ENCODE assay signal across 16 cellular contexts in the genomic region with DNA sequence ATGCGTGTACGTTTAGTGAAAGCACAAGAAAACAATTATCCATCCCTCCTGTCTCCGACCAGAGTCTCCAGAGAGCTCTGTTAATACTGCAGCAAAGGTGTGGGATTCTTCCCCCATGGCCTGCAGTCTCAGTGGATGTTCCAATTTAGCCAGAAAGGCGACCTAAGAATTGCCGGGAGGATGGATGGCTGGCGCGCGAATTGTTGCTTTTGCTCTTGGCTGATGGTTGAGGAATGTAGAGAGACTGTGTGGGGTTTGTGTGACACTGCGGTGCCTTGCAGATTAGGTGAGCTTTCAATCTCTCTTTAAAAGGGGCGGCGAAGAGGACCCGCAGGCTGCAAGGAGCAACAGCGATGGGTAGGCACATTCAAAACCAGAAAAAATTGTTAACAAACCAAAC. TPM values are rescaled to one million over a fixed set of nuclear protein-coding genes. Genes with fewer than 3 reads are reported as not detected.
A peak's percentile ranks its signal among the peaks of the same experiment; 100 is the strongest.
DNase-seq lines count a peak whose midpoint lies in the region; ATAC-seq and TF ChIP-seq lines count a peak whose summit lies in the region.
"Had no signal": no experiment of that assay in that cellular context is flagged by ENCODE, and none has a peak within 500 bp of the region (broad histone marks: within the 10 kb centered on the region; RNA-seq: fewer than 3 reads in every experiment).

No MANE protein-coding gene starts in this region.

- H3K27ac ChIP-seq in HUES64 (ENCODE audit: low read depth, low read length) (0 out of 2 replicates have a peak overlapping the region, but pooled peaks have one; percentile 17), fibroblast of lung (ENCODE audit: insufficient read depth, low read length) (no peak overlapping the region), left lung (no peak overlapping the region)

- no peaks in the 10 kb centered on the region for H4K20me1 ChIP-seq in fibroblast of lung (ENCODE audit: control insufficient read depth, extremely low read depth, insufficient read depth, low read length)

- H3K4me3 ChIP-seq in HUES64 (ENCODE audit: low read length), result no peak overlapping the region
- H3K4me3 ChIP-seq in fibroblast of lung (replicated peaks in 1 of 4; ENCODE audit: control extremely low read depth in 1 of 4, insufficient read depth in 1 of 4, low read depth in 3 of 4, low read length in 4 of 4), result no peak overlapping the region
- no peak overlapping the region for H3K4me3 ChIP-seq in left lung
- H3K4me3 ChIP-seq: thoracic aorta had no signal

- no peak for ATAC-seq in left lung
- no peak for ATAC-seq in HG03521 (IDR thresholded peaks at IDR 0.05; ENCODE audit: unreplicated experiment)
- ATAC-seq: left colon had no signal

- no peak overlapping the region for H3K9ac ChIP-seq in HUES64 (ENCODE audit: low read depth, low read length)
- no peak overlapping the region for H3K9ac ChIP-seq in fibroblast of lung (ENCODE audit: insufficient read depth, low read length)

- H3K4me1 ChIP-seq in HUES64 (ENCODE audit: insufficient read depth, low read length) (peaks cover 76% of the 10 kb centered on the region), fibroblast of lung (ENCODE audit: control insufficient read depth, extremely low read depth, insufficient read depth, low read length) (peaks cover 20% of the 10 kb centered on the region), left lung (peaks cover 28 to 68% of the 10 kb centered on the region in 2 donors)

- 80% methylated on average over 13 of the region's 13 CpGs for WGBS in HUES64

- H3K27me3 Mint-ChIP-seq in activated CD4-positive, alpha-beta T cell treated with anti-CD3 and anti-CD28 coated beads, Interleukin-2, amount 10 ng/mL, durations not matched to agents 24 days and 14 days, result no peaks in the 10 kb centered on the region
- no peaks in the 10 kb centered on the region for H3K27me3 Mint-ChIP-seq in progenitor cell of endocrine pancreas
- H3K27me3 Mint-ChIP-seq: IgD-negative memory B cell had no signal

- peaks cover 58% of the 10 kb centered on the region for H3K4me1 Mint-ChIP-seq in activated CD4-positive, alpha-beta T cell treated with anti-CD3 and anti-CD28 coated beads, Interleukin-2, amount 10 ng/mL, durations not matched to agents 24 days and 14 days
- peaks cover 63% of the 10 kb centered on the region for H3K4me1 Mint-ChIP-seq in progenitor cell of endocrine pancreas (ENCODE audit: low read depth)

- no peak overlapping the region for H3K4me3 Mint-ChIP-seq in activated CD4-positive, alpha-beta T cell treated with anti-CD3 and anti-CD28 coated beads, Interleukin-2, amount 10 ng/mL, durations not matched to agents 24 days and 14 days
- H3K4me3 Mint-ChIP-seq in progenitor cell of endocrine pancreas (ENCODE audit: low read depth), result no peak overlapping the region

- H3K9me3 ChIP-seq in HUES64 (ENCODE audit: insufficient read depth, low read depth, low read length) (no peaks in the 10 kb centered on the region), fibroblast of lung (ENCODE audit: control insufficient read depth, insufficient read depth, low read depth, low read length) (no peaks in the 10 kb centered on the region), left lung (no peaks in the 10 kb centered on the region)
- H3K9me3 ChIP-seq: thoracic aorta had no signal

- H2AFZ ChIP-seq in fibroblast of lung (ENCODE audit: low read length), result no peak overlapping the region

- no peak for DNase-seq in activated CD4-positive, alpha-beta T cell treated with anti-CD3 and anti-CD28 coated beads, Interleukin-2, amount 10 ng/mL, durations not matched to agents 24 days and 14 days
- DNase-seq in activated CD4-positive, alpha-beta T cell treated with anti-CD3 and anti-CD28 coated beads for 48 hours, result no peak
- DNase-seq in fibroblast of lung (ENCODE audit: low read depth in 2 of 2) (no peak), progenitor cell of endocrine pancreas (ENCODE audit: low spot score, unreplicated experiment) (no peak), DMS53 treated with DMSO at 0.1 percent for 48 hours (lab: John Stamatoyannopoulos, UW; ENCODE audit: unreplicated experiment) (no peak), left lung (no peak)
- DNase-seq: H7; left colon; NCI-H2081 treated with DMSO at 0.1 percent for 48 hours; NCI-H69; stimulated activated CD4-positive, alpha-beta T cell treated with anti-CD3 and anti-CD28 coated beads, Interleukin-2, amount 100 ng/mL, for 24 hours had no signal

- H3K27ac Mint-ChIP-seq in activated CD4-positive, alpha-beta T cell treated with anti-CD3 and anti-CD28 coated beads, Interleukin-2, amount 10 ng/mL, durations not matched to agents 24 days and 14 days, result peak overlapping the region; percentile 75
- H3K27ac Mint-ChIP-seq in progenitor cell of endocrine pancreas, result peak overlapping the region; percentile 50

- H3K27me3 ChIP-seq in HUES64 (ENCODE audit: insufficient read depth, low read length) (no peaks in the 10 kb centered on the region), fibroblast of lung (ENCODE audit: control insufficient read depth, insufficient read depth, low read length) (no peaks in the 10 kb centered on the region), left lung (no peaks in the 10 kb centered on the region)

- peaks cover 96% of the 10 kb centered on the region for H3K79me2 ChIP-seq in fibroblast of lung (ENCODE audit: control insufficient read depth, insufficient read depth, low read length)

- intact Hi-C loops in activated CD4-positive, alpha-beta T cell treated with anti-CD3 and anti-CD28 coated beads, Interleukin-2, amount 10 ng/mL, durations not matched to agents 24 days and 14 days (cut with micrococcal nuclease), result no loop called here
- intact Hi-C loops in left lung (cut with DNase I), result no loop called here

- TF ChIP-seq CTCF in fibroblast of lung (conservative IDR thresholded peaks at IDR 0.05 in 1 of 2, IDR thresholded peaks at IDR 0.05 in 1 of 2; ENCODE audit: low read depth in 1 of 2, low read length in 2 of 2) (no peak), progenitor cell of endocrine pancreas (IDR thresholded peaks at IDR 0.05; ENCODE audit: unreplicated experiment) (no peak), left lung (IDR thresholded peaks at IDR 0.05) (no peak)

- H3K9me3 Mint-ChIP-seq in activated CD4-positive, alpha-beta T cell treated with anti-CD3 and anti-CD28 coated beads, Interleukin-2, amount 10 ng/mL, durations not matched to agents 24 days and 14 days, result no peaks in the 10 kb centered on the region
- no peaks in the 10 kb centered on the region for H3K9me3 Mint-ChIP-seq in progenitor cell of endocrine pancreas (ENCODE audit: low read depth)
- H3K9me3 Mint-ChIP-seq: IgD-negative memory B cell had no signal

- H3K4me2 ChIP-seq in fibroblast of lung (ENCODE audit: extremely low read depth, insufficient read depth, low read length), result peak overlapping the region; percentile 46

- H3K36me3 ChIP-seq in HUES64 (ENCODE audit: insufficient read depth, low read length) (peaks cover 61% of the 10 kb centered on the region), fibroblast of lung (ENCODE audit: control insufficient read depth, insufficient read depth, low read length) (peaks cover 9% of the 10 kb centered on the region), left lung (peaks cover 0 to 35% of the 10 kb centered on the region in 2 donors)

- H3K36me3 Mint-ChIP-seq in activated CD4-positive, alpha-beta T cell treated with anti-CD3 and anti-CD28 coated beads, Interleukin-2, amount 10 ng/mL, durations not matched to agents 24 days and 14 days (ENCODE audit: low read depth), result peaks cover 59% of the 10 kb centered on the region
- peaks cover 31% of the 10 kb centered on the region for H3K36me3 Mint-ChIP-seq in progenitor cell of endocrine pancreas (ENCODE audit: insufficient read depth)

RNA-seq across cellular contexts. Expression of a gene that starts 46.1 kb away (rescaled TPM):
- total RNA-seq in activated CD4-positive, alpha-beta T cell treated with anti-CD3 and anti-CD28 coated beads, Interleukin-2, amount 10 ng/mL, durations not matched to agents 24 days and 14 days, result 500 and 523 TPM in 2 replicates
- 856 TPM for polyA plus RNA-seq in HUES64 (2013, experiment 1 of 2)
- 977 TPM for polyA plus RNA-seq in HUES64 (2013, experiment 2 of 2)
- total RNA-seq in fibroblast of lung (256 and 421 TPM in 2 replicates), progenitor cell of endocrine pancreas (1,570 and 1,613 TPM in 2 replicates), left lung (1,000 to 10,000 TPM in 1 of 2 donors, 100 to 1,000 TPM in 1; 723 to 1,158 TPM)
- polyA plus RNA-seq in fibroblast of lung, result 1,357 and 1,384 TPM in 2 replicates
- polyA plus RNA-seq in fibroblast of lung (2012), result 970 and 1,051 TPM in 2 replicates
- 2,729 and 3,468 TPM in 2 replicates for polyA minus RNA-seq in fibroblast of lung (ENCODE audit: low replicate concordance)

RNA-seq across cellular contexts. Expression of a gene that starts 47.9 kb away (rescaled TPM):
- total RNA-seq in activated CD4-positive, alpha-beta T cell treated with anti-CD3 and anti-CD28 coated beads, Interleukin-2, amount 10 ng/mL, durations not matched to agents 24 days and 14 days, result 0.64 and 1.6 TPM in 2 replicates
- 3.2 TPM for polyA plus RNA-seq in HUES64 (2013, experiment 1 of 2)
- polyA plus RNA-seq in HUES64 (2013, experiment 2 of 2), result 3.2 TPM
- total RNA-seq in fibroblast of lung (0.33 and 0.51 TPM in 2 replicates), progenitor cell of endocrine pancreas (4.3 and 4.4 TPM in 2 replicates), left lung (1 to 10 TPM; 1.5 TPM)
- polyA plus RNA-seq in fibroblast of lung, result 0.28 and 0.32 TPM in 2 replicates
- 0.59 and 0.74 TPM in 2 replicates for polyA plus RNA-seq in fibroblast of lung (2012)
- polyA minus RNA-seq in fibroblast of lung (ENCODE audit: low replicate concordance), result not detected in 2 replicates
- total RNA-seq: myocyte had no signal
- polyA plus RNA-seq: IgD-negative memory B cell had no signal
